Comparison of ENCODE assay signal across 8 cellular contexts in the genomic region with DNA sequence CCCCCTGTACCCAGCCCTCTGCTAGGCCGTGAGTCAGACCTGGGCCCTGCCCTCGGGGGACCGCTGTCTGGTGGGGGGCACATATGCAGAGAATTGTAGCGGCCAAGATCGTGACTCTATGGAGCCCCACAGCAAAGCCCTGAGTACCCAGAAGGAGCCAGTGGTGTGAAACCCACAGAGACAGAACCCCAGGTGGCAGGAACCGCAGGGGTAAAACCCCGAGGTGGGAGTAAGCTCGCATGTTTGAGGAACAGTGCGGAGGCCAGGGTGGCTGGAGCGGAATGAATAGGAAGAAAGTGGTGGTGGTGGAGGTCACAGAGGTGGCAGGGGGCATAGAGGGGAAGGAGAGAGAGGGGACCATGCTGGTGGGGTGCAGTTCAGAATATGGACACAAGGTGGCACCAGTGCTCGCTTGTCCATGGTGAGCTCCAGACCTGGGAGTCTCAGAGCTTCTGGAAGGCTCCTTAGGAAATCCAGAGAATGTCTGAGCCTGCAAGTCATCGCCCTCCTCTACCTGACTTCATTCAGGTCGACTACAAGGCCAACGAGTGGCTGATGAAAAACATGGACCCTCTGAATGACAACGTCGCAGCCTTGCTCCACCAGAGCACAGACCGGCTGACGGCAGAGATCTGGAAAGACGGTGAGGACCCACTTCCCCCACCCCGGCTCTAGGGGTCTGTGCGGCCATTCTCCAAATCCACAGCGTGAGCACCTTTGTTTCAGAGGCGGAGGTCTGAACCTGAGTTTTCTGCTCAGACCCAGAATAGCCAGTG. TPM values are rescaled to one million over a fixed set of nuclear protein-coding genes. Genes with fewer than 3 reads are reported as not detected.
DNase-seq lines count a peak whose midpoint lies in the region; ATAC-seq and TF ChIP-seq lines count a peak whose summit lies in the region.

No MANE protein-coding gene starts in this region.

- ATAC-seq in HG02870 (IDR thresholded peaks at IDR 0.05; ENCODE audit: unreplicated experiment), result no peak

- DNase-seq in BJ (ENCODE audit: low read depth), result no peak
- DNase-seq in HT-29 (ENCODE audit: low spot score), result peak; percentile 71
- DNase-seq in activated CD8-positive, alpha-beta memory T cell treated with anti-CD3 and anti-CD28 coated beads, Interleukin-2, amount 50 U/mL, for 48 hours, result peak; percentile 85
- DNase-seq in glutamatergic neuron, result no peak
- peak; percentile 30 to 53 for DNase-seq in stimulated activated CD4-positive, alpha-beta T cell treated with anti-CD3 and anti-CD28 coated beads, Interleukin-4, amount 100 ng/mL, for 48 hours (ENCODE audit: low read depth in 2 of 2)
- no peak for DNase-seq in epidermal melanocyte (ENCODE audit: insufficient read length, low spot score)
- DNase-seq in suprapubic skin (ENCODE audit: low spot score in 2 of 2), result no peak

- peaks cover 17% of the 10 kb centered on the region for H3K36me3 Mint-ChIP-seq in glutamatergic neuron (ENCODE audit: unreplicated experiment)

- WGBS in suprapubic skin, result 89% methylated on average over 23 of the region's 23 CpGs

- no peak overlapping the region for H3K27ac ChIP-seq in suprapubic skin

- CTCF ChIA-PET in BJ (lab: Yijun Ruan, JAX), result no interaction called here

- TF ChIP-seq CTCF in BJ (IDR thresholded peaks at IDR 0.05; ENCODE audit: insufficient read depth, low read depth, low read length), result peak; percentile 38
- peak; percentile 61 for TF ChIP-seq CTCF in glutamatergic neuron (IDR thresholded peaks at IDR 0.05; ENCODE audit: partially characterized antibody, unreplicated experiment)
- peak in 1 of 2 donors; percentile 69 for TF ChIP-seq CTCF in suprapubic skin (IDR thresholded peaks at IDR 0.05)

- H3K27me3 Mint-ChIP-seq in glutamatergic neuron (ENCODE audit: unreplicated experiment), result peaks cover 2% of the 10 kb centered on the region

- H3K4me3 ChIP-seq in BJ (ENCODE audit: low read depth, low read length), result no peak overlapping the region
- H3K4me3 ChIP-seq in suprapubic skin, result no peak overlapping the region

- no peaks in the 10 kb centered on the region for H3K9me3 ChIP-seq in suprapubic skin

- TF ChIP-seq POLR2A in suprapubic skin (IDR thresholded peaks at IDR 0.05), result no peak

- H3K4me1 ChIP-seq in suprapubic skin, result no peaks in the 10 kb centered on the region

- H3K27me3 ChIP-seq in BJ (ENCODE audit: control insufficient read depth, insufficient read depth, low read length) (no peaks in the 10 kb centered on the region), suprapubic skin (no peaks in the 10 kb centered on the region)

- H3K4me1 Mint-ChIP-seq in glutamatergic neuron (ENCODE audit: low read depth, unreplicated experiment), result no peaks in the 10 kb centered on the region

- H3K36me3 ChIP-seq in BJ (ENCODE audit: control insufficient read depth, insufficient read depth, low read length) (no peaks in the 10 kb centered on the region), suprapubic skin (peaks cover 24% of the 10 kb centered on the region)

- no peak for TF ChIP-seq EP300 in suprapubic skin (IDR thresholded peaks at IDR 0.05)

- POLR2A ChIA-PET in BJ (lab: Charles Lee), result no interaction called here

- H3K27ac Mint-ChIP-seq in glutamatergic neuron (ENCODE audit: unreplicated experiment), result no peak overlapping the region

- H3K4me3 Mint-ChIP-seq in glutamatergic neuron (ENCODE audit: unreplicated experiment), result no peak overlapping the region

- peaks cover 13% of the 10 kb centered on the region for H3K9me3 Mint-ChIP-seq in glutamatergic neuron (ENCODE audit: unreplicated experiment)

RNA-seq across cellular contexts. Expression of a gene that starts 48.9 kb away (rescaled TPM):
- polyA plus RNA-seq in BJ (2011; rRNA removed), result not detected in 2 replicates
- polyA minus RNA-seq in BJ (2011; rRNA and poly(A)+ RNA removed), result not detected in 2 replicates
- total RNA-seq in HT-29 (2014; rRNA removed; shearing (Covaris generic)), result 130 and 172 TPM in 2 replicates
- 0.59 TPM for total RNA-seq in glutamatergic neuron (ENCODE audit: unreplicated experiment)
- 100 to 1,000 TPM in 3 of 4 donors, 10 to 100 TPM in 1; 84.8 to 116 (median 104) TPM for total RNA-seq in suprapubic skin

Comparison
In these comparisons a context has a peak if more than half of its experiments do, and no peak if none do; other contexts are left out.
1. DNase-seq: peak in HT-29 (single experiment), activated CD8-positive, alpha-beta memory T cell treated with anti-CD3 and anti-CD28 coated beads, Interleukin-2, amount 50 U/mL, for 48 hours (single experiment) and stimulated activated CD4-positive, alpha-beta T cell treated with anti-CD3 and anti-CD28 coated beads, Interleukin-4, amount 100 ng/mL, for 48 hours (2 of 2); none in BJ (single experiment), glutamatergic neuron (single experiment), epidermal melanocyte (single experiment) and suprapubic skin (0 of 2).
2. RNA of a gene that starts 48.9 kb away (total RNA-seq): 130 to 172 TPM in HT-29 and 84.8 to 116 TPM in suprapubic skin; 0.59 TPM in glutamatergic neuron (single experiment); every median in the first group is over 10 times any median in the second.